In genomic region chr1:85033221-85033620, GRCh38 we compare ENCODE assay signal across 21 cellular contexts. TPM values are rescaled to one million over a fixed set of nuclear protein-coding genes. Genes with fewer than 3 reads are reported as not detected.
A peak's percentile ranks its signal among the peaks of the same experiment; 100 is the strongest.
DNase-seq lines count a peak whose midpoint lies in the region; ATAC-seq, FAIRE-seq and TF ChIP-seq lines count a peak whose summit lies in the region.
"Had no signal": no experiment of that assay in that cellular context is flagged by ENCODE, and none has a peak within 500 bp of the region (broad histone marks: within the 10 kb centered on the region; RNA-seq: fewer than 3 reads in every experiment).

No MANE protein-coding gene starts in this region.

- no peaks in the 10 kb centered on the region for H3K27me3 ChIP-seq in GM12878 (replicated peaks in 1 of 2; ENCODE audit: control insufficient read depth in 2 of 2, insufficient read depth in 2 of 2, low read length in 1 of 2)

- no peak for TF ChIP-seq RAD21 in GM12878 (IDR thresholded peaks at IDR 0.05; ENCODE audit: insufficient read depth, low read depth, low read length)

- WGBS in GM12878 (ENCODE audit: insufficient coverage, insufficient replicate concordance, low lambda C conversion rate, missing lambda C conversion rate): 50% methylated on average over 2 of the region's 2 CpGs

- H3K79me2 ChIP-seq in GM12878 (ENCODE audit: control insufficient read depth, insufficient read depth, low read length): no peaks in the 10 kb centered on the region

- intact Hi-C loops in GM12878 (cut with micrococcal nuclease; ENCODE audit: unreplicated experiment): no loop called here

- CTCF ChIA-PET in GM12878 (lab: Yijun Ruan, JAX): interaction anchor here (0.6 to 2.0 kb wide), 5 partner anchors 9 to 297 kb away, joined by 3 to 11 read pairs (median 3); no protein-coding TSS in a partner anchor

- peak; percentile 60 for ATAC-seq in GM21529 (IDR thresholded peaks at IDR 0.05; ENCODE audit: unreplicated experiment)
- peak; percentile 40 for ATAC-seq in HG03432 (IDR thresholded peaks at IDR 0.05; ENCODE audit: unreplicated experiment)
- no peak for ATAC-seq in GM12878
- ATAC-seq: A549 had no signal

- H2AFZ ChIP-seq in GM12878 (ENCODE audit: control insufficient read depth, low read depth, low read length): no peak overlapping the region

- no peak overlapping the region for H3K27ac ChIP-seq in GM12878 (ENCODE audit: control insufficient read depth, insufficient read depth)
- H3K27ac ChIP-seq: A549 had no signal

- H3K4me2 ChIP-seq in GM12878 (ENCODE audit: control insufficient read depth, insufficient read depth): no peak overlapping the region
- H3K4me2 ChIP-seq: A549 had no signal

- H4K20me1 ChIP-seq in GM12878 (ENCODE audit: control insufficient read depth, insufficient read depth): no peaks in the 10 kb centered on the region

- no peaks in the 10 kb centered on the region for H3K4me1 ChIP-seq in GM12878 (ENCODE audit: control insufficient read depth, insufficient read depth, low read length)
- H3K4me1 ChIP-seq: A549 had no signal

- TF ChIP-seq POLR2A in GM12878 (IDR thresholded peaks at IDR 0.05; ENCODE audit: low read depth, low read length): no peak

- DNase-seq in GM12878 (ENCODE audit: low read depth, low spot score) (no peak), Ammon's horn (ENCODE audit: low spot score) (no peak), cortex of kidney (lab: John Stamatoyannopoulos, UW) (no peak), NCI-H2107 (lab: John Stamatoyannopoulos, UW) (no peak)
- DNase-seq: 8988T; ACHN; AML-193; C1 segment of cervical spinal cord; Calu3; CD4-positive, alpha-beta memory T cell; COR-L47; DND-41; GOT3; HFFc6 had no signal

- POLR2A ChIA-PET in GM12878 (lab: Charles Lee): no interaction called here

- H3K9me3 ChIP-seq in GM12878 (replicated peaks; ENCODE audit: control insufficient read depth, insufficient read depth, low read length): no peaks in the 10 kb centered on the region
- H3K9me3 ChIP-seq: A549, HAP-1 had no signal

- RAD21 ChIA-PET in GM12878 (lab: Charles Lee; ENCODE audit: unreplicated experiment): interaction anchor here (1.0 to 2.5 kb wide), 3 partner anchors 88 to 222 kb away, joined by 3 to 9 read pairs (median 3); no protein-coding TSS in a partner anchor

- no peak for TF ChIP-seq CTCF in GM12878 (IDR thresholded peaks at IDR 0.05 in 2 of 3, conservative IDR thresholded peaks at IDR 0.05 in 1 of 3; ENCODE audit: control insufficient read depth in 2 of 3, extremely low read depth in 1 of 3, insufficient read depth in 1 of 3, low read depth in 3 of 3, low read length in 3 of 3)

- in situ Hi-C loops in GM12878 (cut with MboI): no loop called here

- H3K36me3 ChIP-seq in GM12878 (ENCODE audit: control insufficient read depth in 2 of 2, insufficient read depth in 2 of 2, low read length in 1 of 2): no peaks in the 10 kb centered on the region

- no TSS peak for BruUV-seq in GM12878 (replicated peaks; lab: Mats Ljungman, UMichigan)

- SMC1A ChIA-PET in GM12878 (lab: Charles Lee; ENCODE audit: uncharacterized antibody, unreplicated experiment): interaction anchor here (0.7 to 4.6 kb wide), 4 partner anchors 7 to 88 kb away, joined by 3 to 28 read pairs (median 8); no protein-coding TSS in a partner anchor

- TF ChIP-seq EP300 in GM12878 (IDR thresholded peaks at IDR 0.05; ENCODE audit: borderline replicate concordance in 1 of 2, control insufficient read depth in 1 of 2, low read depth in 2 of 2, low read length in 2 of 2): no peak

- H3K4me3 ChIP-seq in GM12878: no peak overlapping the region
- H3K4me3 ChIP-seq: A549, HAP-1 had no signal

- no peak overlapping the region for H3K9ac ChIP-seq in GM12878 (ENCODE audit: control insufficient read depth, insufficient read depth, low read length)

- no peak for FAIRE-seq in GM12878 (lab: Jason Lieb, UNC)
- FAIRE-seq: A549, G401.6, GM19239, H54 had no signal

TF ChIP-seq in GM12878, 131 proteins besides CTCF, POLR2A, EP300 and RAD21:
- TF ChIP-seq MEF2A (IDR thresholded peaks at IDR 0.05; ENCODE audit: insufficient read depth, low read depth, low read length): peak; percentile 75; the same call in 1 of the 2 replicates
- 0 out of 4 replicates have a peak, but pooled peaks of 1 of the 2 experiments have one; percentile 54 for TF ChIP-seq SRF (IDR thresholded peaks at IDR 0.05; ENCODE audit: low read depth in 2 of 2, low read length in 2 of 2)
- no peak for TF ChIP-seq POLR2AphosphoS5 (IDR thresholded peaks at IDR 0.05; ENCODE audit: low read length)
- peak; percentile 28; the same call in 1 of the 2 replicates for TF ChIP-seq JUNB (IDR thresholded peaks at IDR 0.05)

RNA-seq across cellular contexts. Expression of gene MCOLN3, which starts 15.1 kb away (rescaled TPM):
- 0.79 and 1.2 TPM in 2 replicates for total RNA-seq in GM12878 (2013; cell fraction: nucleolus; rRNA removed)
- 2.3 and 2.5 TPM in 2 replicates for total RNA-seq in GM12878 (2014; rRNA removed)
- 3.6 and 3.7 TPM in 2 replicates for total RNA-seq in GM12878 (2014; rRNA removed; fragmentation: Illumina TruSeq; extraction: Trizol)
- total RNA-seq in GM12878 (2021): 3.2 and 4.1 TPM in 2 replicates
- 1.3 TPM for polyA plus RNA-seq in GM12878 (2011; ENCODE audit: low read depth)
- 0.46 and 0.48 TPM in 2 replicates for polyA plus RNA-seq in GM12878 (2011; rRNA removed)
- polyA plus RNA-seq in GM12878 (2011; cell fraction: cytosol; rRNA removed): 0.13 and 0.18 TPM in 2 replicates
- 0.94 and 1.1 TPM in 2 replicates for polyA plus RNA-seq in GM12878 (2011; cell fraction: nucleus; rRNA removed)
- 2.1 and 2.5 TPM in 2 replicates for polyA plus RNA-seq in GM12878 (2012)
- 6.1 and 6.5 TPM in 2 replicates for polyA plus RNA-seq in GM12878 (2014; fragmentation: Illumina TruSeq; extraction: Trizol)
- polyA plus RNA-seq in GM12878 (2014; fragmentation: Nextera tagmentation; extraction: Ambion mirVana): 1 to 10 TPM; 2.0 to 2.7 TPM
- 6.6 and 7.4 TPM in 2 replicates for polyA plus RNA-seq in GM12878 (2014; rRNA removed)
- polyA plus RNA-seq in GM12878 (2016; fragmentation: Nextera tagmentation; extraction: Ambion mirVana): 1 to 10 TPM; 4.0 to 4.5 TPM
- polyA minus RNA-seq in GM12878 (2011; rRNA and poly(A)+ RNA removed): 0.22 TPM in 1 of 2 replicates, not detected in the other
- polyA minus RNA-seq in GM12878 (2011; cell fraction: cytosol; rRNA and poly(A)+ RNA removed): not detected in 2 replicates
- 0.29 TPM in 1 of 2 replicates, not detected in the other for polyA minus RNA-seq in GM12878 (2011; cell fraction: nucleus; rRNA and poly(A)+ RNA removed)

RNA-seq across cellular contexts. Expression of gene MCOLN2, which starts 36.3 kb away (rescaled TPM):
- total RNA-seq in GM12878 (2013; cell fraction: nucleolus; rRNA removed): 522 and 548 TPM in 2 replicates
- total RNA-seq in GM12878 (2014; rRNA removed) (228 and 233 TPM in 2 replicates), GM12878 (2014; rRNA removed; fragmentation: Illumina TruSeq; extraction: Trizol) (109 and 114 TPM in 2 replicates), GM12878 (2021) (103 and 110 TPM in 2 replicates)
- 84.9 TPM for polyA plus RNA-seq in GM12878 (2011; ENCODE audit: low read depth)
- polyA plus RNA-seq in GM12878 (2011; rRNA removed) (165 and 228 TPM in 2 replicates), GM12878 (2014; fragmentation: Illumina TruSeq; extraction: Trizol) (116 and 143 TPM in 2 replicates), GM12878 (2014; fragmentation: Nextera tagmentation; extraction: Ambion mirVana) (10 to 100 TPM; 25.9 to 46.7 TPM), GM12878 (2014; rRNA removed) (189 and 218 TPM in 2 replicates), GM12878 (2016; fragmentation: Nextera tagmentation; extraction: Ambion mirVana) (100 to 1,000 TPM; 105 to 106 TPM)
- polyA plus RNA-seq in GM12878 (2011; cell fraction: cytosol; rRNA removed): 83.5 and 87.5 TPM in 2 replicates
- polyA plus RNA-seq in GM12878 (2011; cell fraction: nucleus; rRNA removed): 296 and 374 TPM in 2 replicates
- 66.6 and 97.7 TPM in 2 replicates for polyA plus RNA-seq in GM12878 (2012)
- polyA minus RNA-seq in GM12878 (2011; rRNA and poly(A)+ RNA removed): 87.4 and 94.8 TPM in 2 replicates
- polyA minus RNA-seq in GM12878 (2011; cell fraction: cytosol; rRNA and poly(A)+ RNA removed): 40.2 and 47.3 TPM in 2 replicates
- 184 and 227 TPM in 2 replicates for polyA minus RNA-seq in GM12878 (2011; cell fraction: nucleus; rRNA and poly(A)+ RNA removed)
